26 cellular contexts compared by ENCODE assay signal in the genomic region with DNA sequence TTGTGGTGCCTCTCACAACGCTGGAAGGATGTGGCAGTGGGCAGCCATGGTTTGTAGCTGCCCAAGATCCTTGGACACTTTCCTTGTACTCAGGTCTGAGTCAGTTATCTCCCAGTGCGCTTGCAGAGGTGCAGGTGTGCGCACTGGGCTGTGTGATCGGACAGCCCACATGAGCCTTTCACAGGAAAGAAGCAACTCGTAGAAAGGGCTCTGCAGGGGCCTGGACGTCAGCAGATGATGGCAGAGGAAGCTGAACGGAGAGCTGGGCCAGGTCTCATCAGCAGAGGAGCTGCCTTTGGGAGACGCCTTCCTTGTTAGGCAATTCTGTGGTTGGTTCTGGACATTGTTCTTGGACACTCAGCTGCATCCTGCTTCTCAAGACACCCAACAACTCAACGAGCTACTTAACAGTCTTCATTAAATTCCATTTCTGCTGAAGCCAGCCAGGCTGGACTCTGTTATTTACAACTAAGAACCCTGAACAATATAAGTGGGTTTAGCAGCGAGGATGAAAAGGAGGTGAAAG. TPM values are rescaled to one million over a fixed set of nuclear protein-coding genes. Genes with fewer than 3 reads are reported as not detected.
"Had no signal": no experiment of that assay in that cellular context is flagged by ENCODE, and none has a peak within 500 bp of the region (broad histone marks: within the 10 kb centered on the region; RNA-seq: fewer than 3 reads in every experiment).

No MANE protein-coding gene starts in this region.

- ATAC-seq: activated CD8-positive, alpha-beta memory T cell treated with anti-CD3 and anti-CD28 coated beads, Interleukin-2, amount 10 ng/mL, durations not matched to agents 7 days and 5 days; Panc1; Right ventricle myocardium inferior; T-cell had no signal

- H3K4me3 ChIP-seq: SK-N-MC had no signal

- H3K27ac ChIP-seq: SK-N-MC, VCaP had no signal

- DNase-seq: activated CD4-positive, alpha-beta T cell treated with anti-CD3 and anti-CD28 coated beads for 4 hours; activated CD8-positive, alpha-beta memory T cell treated with anti-CD3 and anti-CD28 coated beads, Interleukin-2, amount 10 ng/mL, durations not matched to agents 7 days and 5 days; activated effector memory CD4-positive, alpha-beta T cell treated with Interleukin-2 at 50 U/mL for 16 hours; activated naive CD4-positive, alpha-beta T cell; activated T-cell treated with anti-CD3 and anti-CD28 coated beads, Interleukin-2, amount 50 U/mL, for 24 hours; anterior cingulate cortex; KG1; NCI-H1092 treated with DMSO at 0.1 percent for 48 hours; NCI-H1436; NCI-H1694 treated with DMSO at 0.1 percent for 48 hours; NCI-H2029 treated with DMSO at 0.1 percent for 48 hours; NCI-H345; NCI-H510A; NCI-H69; NK-92 treated with Interleukin-12 subunit alpha and Interleukin-12 subunit beta, amount 100 ng/mL, for 24 hours; OCI-M1; RPMI8226; T-cell; T-helper 2 cell; T1000 had no signal

RNA-seq across cellular contexts. Expression of a gene that starts 7.5 kb away (rescaled TPM):
- total RNA-seq: activated CD8-positive, alpha-beta memory T cell treated with anti-CD3 and anti-CD28 coated beads, Interleukin-2, amount 10 ng/mL, durations not matched to agents 7 days and 5 days; activated T-helper 1 cell treated with anti-CD3 and anti-CD28 coated beads, Interleukin-12 subunit alpha, Interleukin-12 subunit beta, Interleukin-2, Interleukin-4 antibody, amounts not matched to agents 30 ng/mL and 10 ng/mL and 1 ng/mL, durations not matched to agents 14 hours and 24 hours and 36 hours; LHCN-M2; Right ventricle myocardium inferior had no signal
